ENCODE assay signal across 26 cellular contexts in genomic region chr18:63736856-63737255, GRCh38. TPM values are rescaled to one million over a fixed set of nuclear protein-coding genes. Genes with fewer than 3 reads are reported as not detected.
DNase-seq lines count a peak whose midpoint lies in the region; ATAC-seq, FAIRE-seq and TF ChIP-seq lines count a peak whose summit lies in the region.
"Had no signal": no experiment of that assay in that cellular context is flagged by ENCODE, and none has a peak within 500 bp of the region (broad histone marks: within the 10 kb centered on the region; RNA-seq: fewer than 3 reads in every experiment).

No MANE protein-coding gene starts in this region.

- no peak for ATAC-seq in stimulated activated naive CD8-positive, alpha-beta T cell treated with anti-CD3 and anti-CD28 coated beads, Interleukin-15, Interleukin-2, amounts not matched to agents 100 U/mL and 50 U/mL, for 24 hours
- ATAC-seq in HG03457 (IDR thresholded peaks at IDR 0.05; ENCODE audit: unreplicated experiment): no peak
- ATAC-seq: activated CD4-positive, CD25-positive, alpha-beta regulatory T cell treated with anti-CD3 and anti-CD28 coated beads, Interleukin-2, amount 50 U/mL, for 24 hours; activated naive CD4-positive, alpha-beta T cell treated with anti-CD3 and anti-CD28 coated beads, Interleukin-2, amount 50 U/mL, for 72 hours; activated T-cell treated with anti-CD3 and anti-CD28 coated beads, Interleukin-2, amount 50 U/mL, for 72 hours; GM23338; lower lobe of right lung; psoas muscle had no signal

- no peak overlapping the region for H3K4me3 ChIP-seq in bronchial epithelial cell (ENCODE audit: low read depth, low read length)
- H3K4me3 ChIP-seq: BLaER1, GM23338, lower lobe of right lung, psoas muscle, skin epidermis, transverse colon had no signal

- FAIRE-seq in bronchial epithelial cell (lab: Jason Lieb, UNC) (no peak), urothelium cell line (lab: Jason Lieb, UNC) (no peak)
- FAIRE-seq: colon had no signal

- H3K36me3 ChIP-seq in bronchial epithelial cell (ENCODE audit: control insufficient read depth, insufficient read depth, low read length): no peaks in the 10 kb centered on the region
- H3K36me3 ChIP-seq: BLaER1, lower lobe of right lung, transverse colon had no signal

- H3K27me3 ChIP-seq in bronchial epithelial cell (ENCODE audit: control insufficient read depth, insufficient read depth, low read length): no peaks in the 10 kb centered on the region
- H3K27me3 ChIP-seq: BLaER1, transverse colon had no signal

- TF ChIP-seq CTCF in bronchial epithelial cell (IDR thresholded peaks at IDR 0.05; ENCODE audit: insufficient read depth, low read length, severe bottlenecking): no peak

- DNase-seq in EH (ENCODE audit: low read depth) (peak; percentile 67), M059J (ENCODE audit: low read depth) (peak; percentile 86), bronchial epithelial cell (ENCODE audit: low read depth) (peak; percentile 88), urothelium cell line (ENCODE audit: low spot score) (peak; percentile 15), NCI-H1930 (lab: John Stamatoyannopoulos, UW) (no peak)
- DNase-seq in stimulated activated naive CD8-positive, alpha-beta T cell treated with anti-CD3 and anti-CD28 coated beads, Interleukin-15, Interleukin-2, amounts not matched to agents 100 U/mL and 50 U/mL, for 24 hours: no peak
- DNase-seq: activated CD8-positive, alpha-beta memory T cell treated with anti-CD3 and anti-CD28 coated beads for 24 hours; activated T-cell treated with anti-CD3 and anti-CD28 coated beads, Interleukin-2, amount 50 U/mL, for 72 hours; GF-D8; hippocampal formation; lower lobe of right lung; NCI-H1105; NCI-H2081; NCI-H510A; psoas muscle; stimulated activated CD4-positive, alpha-beta T cell treated with anti-CD3 and anti-CD28 coated beads, Interleukin-2, amount 100 ng/mL, for 24 hours; T1000; transverse colon had no signal

RNA-seq across cellular contexts. Expression of gene SERPINB11, which starts 34.1 kb away (rescaled TPM):
- not detected in 2 replicates for total RNA-seq in M059J (2014; rRNA removed; shearing (Covaris generic))
- 1.6 and 9.5 TPM in 2 replicates for total RNA-seq in bronchial epithelial cell
- total RNA-seq: activated naive CD4-positive, alpha-beta T cell treated with anti-CD3 and anti-CD28 coated beads, Interleukin-2, amount 50 U/mL, for 72 hours; activated T-cell treated with anti-CD3 and anti-CD28 coated beads, Interleukin-2, amount 50 U/mL, for 72 hours; GM23338; psoas muscle; RPMI7951; transverse colon had no signal

RNA-seq across cellular contexts. Expression of gene SERPINB7, which starts 38.4 kb away (rescaled TPM):
- total RNA-seq in M059J (2014; rRNA removed; shearing (Covaris generic)): 15.7 and 20.8 TPM in 2 replicates
- total RNA-seq in bronchial epithelial cell: 25.0 and 46.6 TPM in 2 replicates
- total RNA-seq: activated naive CD4-positive, alpha-beta T cell treated with anti-CD3 and anti-CD28 coated beads, Interleukin-2, amount 50 U/mL, for 72 hours; activated T-cell treated with anti-CD3 and anti-CD28 coated beads, Interleukin-2, amount 50 U/mL, for 72 hours; GM23338; lower lobe of right lung; psoas muscle; transverse colon had no signal

Comparison
In these comparisons a context has a peak if more than half of its experiments do, and no peak if none do; other contexts are left out.
1. DNase-seq: peak in EH (single experiment), M059J (single experiment), bronchial epithelial cell (single experiment) and urothelium cell line (single experiment); none in stimulated activated naive CD8-positive, alpha-beta T cell treated with anti-CD3 and anti-CD28 coated beads, Interleukin-15, Interleukin-2, amounts not matched to agents 100 U/mL and 50 U/mL, for 24 hours (single experiment) and NCI-H1930 (0 of 2).